In the genomic region with DNA sequence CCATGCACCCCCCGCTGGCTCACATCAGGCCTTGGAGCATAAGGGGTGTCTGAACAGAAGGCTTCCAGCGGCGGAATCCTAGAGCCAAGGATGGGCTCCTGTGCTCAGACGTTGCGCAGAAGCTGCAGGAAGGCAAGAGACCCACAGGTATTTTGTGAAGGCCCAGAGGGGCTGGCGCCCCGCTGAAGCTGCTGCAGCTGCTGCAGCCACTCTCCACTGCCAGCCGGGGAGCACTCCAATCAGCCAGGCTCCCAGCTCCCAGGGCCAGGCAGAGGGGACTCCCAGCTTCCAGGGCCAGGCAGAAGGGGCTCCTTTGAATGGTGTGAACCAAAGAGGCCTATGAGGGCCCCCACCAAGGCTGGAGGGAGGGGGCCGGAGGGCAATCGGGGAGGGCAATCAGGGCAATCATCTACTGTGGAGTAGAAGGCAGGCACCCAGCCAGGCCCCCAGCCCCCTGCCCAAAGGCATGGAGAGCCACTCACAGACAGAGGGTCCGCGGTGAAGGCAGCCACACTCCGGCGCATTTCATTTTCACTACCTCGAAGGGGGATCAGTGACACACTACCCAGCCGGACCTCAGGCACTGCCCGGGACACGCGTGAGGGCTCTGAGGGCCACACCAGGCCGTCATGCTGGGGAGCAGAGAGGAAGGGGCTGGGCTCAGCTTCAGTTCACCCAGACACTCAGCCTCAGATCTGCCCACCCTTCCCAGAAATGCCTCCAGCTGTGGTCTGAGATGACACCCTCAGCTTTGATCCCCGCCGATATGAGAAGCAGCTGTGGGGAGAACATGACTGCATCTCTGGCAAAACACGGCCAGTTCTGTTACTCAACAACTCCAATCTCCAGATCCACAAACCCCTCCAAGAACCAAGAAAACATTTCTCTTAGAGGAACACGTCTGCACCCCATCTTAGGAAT, we compare ENCODE assay signal across 9 cellular contexts. TPM values are rescaled to one million over a fixed set of nuclear protein-coding genes. Genes with fewer than 3 reads are reported as not detected.
DNase-seq lines count a peak whose midpoint lies in the region; ATAC-seq and TF ChIP-seq lines count a peak whose summit lies in the region.
"Had no signal": no experiment of that assay in that cellular context is flagged by ENCODE, and none has a peak within 500 bp of the region (broad histone marks: within the 10 kb centered on the region; RNA-seq: fewer than 3 reads in every experiment).

No MANE protein-coding gene starts in this region.

- H3K56ac ChIP-seq in H9 (ENCODE audit: insufficient read length, low read depth, low read length) = no peak overlapping the region

- H2AFZ ChIP-seq in H9 (ENCODE audit: low read length) (no peak overlapping the region), MM.1S (ENCODE audit: low read length) (no peak overlapping the region)

- H2AK5ac ChIP-seq in H9 (ENCODE audit: insufficient read length, low read length) = no peak overlapping the region

- H3K36me3 Mint-ChIP-seq in activated naive CD4-positive, alpha-beta T cell treated with anti-CD3 and anti-CD28 coated beads, Interleukin-2, amount 10 ng/mL, durations not matched to agents 7 days and 5 days = peaks cover 41% of the 10 kb centered on the region
- peaks cover 0 to 37% (median 19%) of the 10 kb centered on the region in 3 experiments; a peak in 5 of 7 replicates for H3K36me3 Mint-ChIP-seq in H9 (ENCODE audit: insufficient read depth in 1 of 3, low read depth in 3 of 3)

- H2BK5ac ChIP-seq in H9 (ENCODE audit: insufficient read length, low read length) = no peak overlapping the region

- no peak overlapping the region for H4K8ac ChIP-seq in H9 (replicated peaks; ENCODE audit: insufficient read length, low read depth, low read length)

- H3K9ac ChIP-seq in H9 (ENCODE audit: extremely low read depth, insufficient read length, low read length) (no peak overlapping the region), MM.1S (ENCODE audit: low read length) (no peak overlapping the region)
- H3K9ac ChIP-seq: KMS-11 had no signal

- H3K4me3 Mint-ChIP-seq in activated naive CD4-positive, alpha-beta T cell treated with anti-CD3 and anti-CD28 coated beads, Interleukin-2, amount 10 ng/mL, durations not matched to agents 7 days and 5 days = peak overlapping the region; percentile 19
- no peak overlapping the region for H3K4me3 Mint-ChIP-seq in H9

- H3K27me3 ChIP-seq in Peyer's patch (no peaks in the 10 kb centered on the region), H9 (ENCODE audit: insufficient read depth, low read length) (no peaks in the 10 kb centered on the region), MM.1S (replicated peaks; ENCODE audit: insufficient read depth, low read length) (no peaks in the 10 kb centered on the region)

- H3K27me3 Mint-ChIP-seq in activated naive CD4-positive, alpha-beta T cell treated with anti-CD3 and anti-CD28 coated beads, Interleukin-2, amount 10 ng/mL, durations not matched to agents 7 days and 5 days = peaks cover 3% of the 10 kb centered on the region
- H3K27me3 Mint-ChIP-seq in H9 (ENCODE audit: low read depth) = peaks cover 7% of the 10 kb centered on the region

- H3K9me3 ChIP-seq in Peyer's patch = no peaks in the 10 kb centered on the region
- H3K9me3 ChIP-seq in H9 (ENCODE audit: control insufficient read depth, low read depth, low read length) = no peaks in the 10 kb centered on the region
- H3K9me3 ChIP-seq in MM.1S (replicated peaks; ENCODE audit: insufficient read depth, low read length) = no peaks in the 10 kb centered on the region

- H3K27ac Mint-ChIP-seq in activated naive CD4-positive, alpha-beta T cell treated with anti-CD3 and anti-CD28 coated beads, Interleukin-2, amount 10 ng/mL, durations not matched to agents 7 days and 5 days = peak overlapping the region; percentile 88
- H3K27ac Mint-ChIP-seq in H9 = peak overlapping the region in 1 of 3 experiments; percentile 1; a peak in 3 of 7 replicates

- H2BK12ac ChIP-seq in H9 (ENCODE audit: insufficient read length, low read depth, low read length) = no peak overlapping the region

- H3K4me1 Mint-ChIP-seq in activated naive CD4-positive, alpha-beta T cell treated with anti-CD3 and anti-CD28 coated beads, Interleukin-2, amount 10 ng/mL, durations not matched to agents 7 days and 5 days = peaks cover 47% of the 10 kb centered on the region
- peaks cover 6 to 11% of the 10 kb centered on the region in 2 experiments for H3K4me1 Mint-ChIP-seq in H9

- no peak overlapping the region for H4K5ac ChIP-seq in H9 (ENCODE audit: insufficient read length, low read depth, low read length)

- H3T11ph ChIP-seq in H9 (ENCODE audit: low read length) = no peak overlapping the region

- no peaks in the 10 kb centered on the region for H3K9me3 Mint-ChIP-seq in activated naive CD4-positive, alpha-beta T cell treated with anti-CD3 and anti-CD28 coated beads, Interleukin-2, amount 10 ng/mL, durations not matched to agents 7 days and 5 days
- H3K9me3 Mint-ChIP-seq in H9 = no peaks in the 10 kb centered on the region

- H3K14ac ChIP-seq in H9 (ENCODE audit: insufficient read depth, low read length) = no peak overlapping the region

- no peak for DNase-seq in Peyer's patch
- DNase-seq in activated naive CD4-positive, alpha-beta T cell treated with anti-CD3 and anti-CD28 coated beads, Interleukin-2, amount 10 ng/mL, durations not matched to agents 7 days and 5 days = peak; percentile 62
- peak; percentile 22 for DNase-seq in iris pigment epithelial cell (ENCODE audit: low read depth)
- DNase-seq in stimulated activated CD8-positive, alpha-beta memory T cell treated with anti-CD3 and anti-CD28 coated beads, Interleukin-15, amount 100 ng/mL, for 4 hours (ENCODE audit: low read depth in 2 of 2) = peak; percentile 14 to 30
- no peak for DNase-seq in HPDE6-E6E7 (ENCODE audit: extremely low spot score)
- DNase-seq in H9 = no peak
- DNase-seq in MM.1S = no peak

- H4K91ac ChIP-seq in H9 (ENCODE audit: insufficient read length, low read depth, low read length) = no peak overlapping the region

- CTCF ChIA-PET in activated naive CD4-positive, alpha-beta T cell treated with anti-CD3 and anti-CD28 coated beads, Interleukin-2, amount 10 ng/mL, durations not matched to agents 7 days and 5 days (lab: Charles Lee) = interaction anchor here (0.7 to 6.1 kb wide), 9 partner anchors 10 to 492 kb away, joined by 3 to 65 read pairs (median 8); a partner anchor contains a TSS

- no peaks in the 10 kb centered on the region for H3K9me2 ChIP-seq in MM.1S (replicated peaks; ENCODE audit: insufficient read depth, low read length)

- H3K4me1 ChIP-seq in Peyer's patch (peaks cover 0 to 10% (median 0%) of the 10 kb centered on the region in 4 donors), H9 (ENCODE audit: insufficient read depth, low read length) (no peaks in the 10 kb centered on the region; the same call in 1 of the 2 replicates), MM.1S (ENCODE audit: low read length) (no peaks in the 10 kb centered on the region)

- H3K27ac ChIP-seq in Peyer's patch (peak overlapping the region in 3 of 4 donors; percentile 43 to 59 (median 46)), H9 (ENCODE audit: insufficient read length, low read depth, low read length) (no peak overlapping the region), MM.1S (ENCODE audit: low read length) (no peak overlapping the region)
- H3K27ac ChIP-seq: KMS-11 had no signal

- no peaks in the 10 kb centered on the region for H3K79me1 ChIP-seq in H9 (ENCODE audit: insufficient read depth, low read depth, low read length, poor library complexity, severe bottlenecking)

- H3K4me2 ChIP-seq in H9 (ENCODE audit: insufficient read depth, insufficient read length, low read length) (no peak overlapping the region), MM.1S (ENCODE audit: low read depth, low read length) (no peak overlapping the region)
- H3K4me2 ChIP-seq: KMS-11 had no signal

- H2BK20ac ChIP-seq in H9 (ENCODE audit: low read depth, low read length, poor library complexity, severe bottlenecking) = no peak overlapping the region

- H4K20me1 ChIP-seq in H9 (ENCODE audit: control insufficient read depth, insufficient read depth, insufficient read length) = no peaks in the 10 kb centered on the region
- H4K20me1 ChIP-seq in MM.1S (ENCODE audit: insufficient read depth, low read length) = 0 out of 2 replicates have a peak, but pooled peaks cover 4% of the 10 kb centered on the region

- no peak overlapping the region for H2BK15ac ChIP-seq in H9 (ENCODE audit: low read depth, low read length)

- no CpG with 5 or more reads among the region's 24 CpGs for WGBS in H9 (ENCODE audit: extremely low coverage, insufficient read length, low lambda C conversion rate)

- TF ChIP-seq CTCF in Peyer's patch (IDR thresholded peaks at IDR 0.05) = no peak
- TF ChIP-seq CTCF in H9 (conservative IDR thresholded peaks at IDR 0.05) = no peak
- TF ChIP-seq CTCF in MM.1S (IDR thresholded peaks at IDR 0.05; ENCODE audit: low read length) = no peak

- H3K4ac ChIP-seq in H9 (ENCODE audit: low read depth, low read length) = no peak overlapping the region

- no peak overlapping the region for H2BK120ac ChIP-seq in H9 (ENCODE audit: low read depth, low read length, poor library complexity, severe bottlenecking)

- peaks cover 0 to 64% (median 0%) of the 10 kb centered on the region in 3 donors for H3K36me3 ChIP-seq in Peyer's patch
- no peaks in the 10 kb centered on the region for H3K36me3 ChIP-seq in MM.1S (replicated peaks; ENCODE audit: insufficient read depth, low read length)

- TF ChIP-seq POLR2A in Peyer's patch (IDR thresholded peaks at IDR 0.05) = no peak

- H3K4me3 ChIP-seq in Peyer's patch (no peak overlapping the region), MM.1S (ENCODE audit: low read length) (no peak overlapping the region)

- H3K79me2 ChIP-seq in H9 (ENCODE audit: insufficient read depth, low read length) (no peaks in the 10 kb centered on the region), MM.1S (ENCODE audit: low read length) (no peaks in the 10 kb centered on the region)

- no peaks in the 10 kb centered on the region for H3K23me2 ChIP-seq in H9 (ENCODE audit: insufficient read length, low read depth, low read length, poor library complexity, severe bottlenecking)

- no peak overlapping the region for H3K23ac ChIP-seq in H9 (ENCODE audit: insufficient read length, low read depth, low read length)

- no peak overlapping the region for H3K18ac ChIP-seq in H9 (ENCODE audit: insufficient read length, low read depth, low read length)

- H3F3A ChIP-seq in MM.1S (ENCODE audit: insufficient read depth, low read length) = no peaks in the 10 kb centered on the region

- ATAC-seq in GM21390 (IDR thresholded peaks at IDR 0.05; ENCODE audit: unreplicated experiment) = no peak

RNA-seq across cellular contexts. Expression of a gene that starts 11.6 kb away (rescaled TPM):
- total RNA-seq in Peyer's patch (10 to 100 TPM in 3 of 4 donors, 1 to 10 TPM in 1; 8.4 to 75.9 (median 33.1) TPM), H9 (2021) (3.4 and 4.3 TPM in 2 replicates)

Comparison
In these comparisons a context has a peak if more than half of its experiments do, and no peak if none do; other contexts are left out.
1. DNase-seq: peak in activated naive CD4-positive, alpha-beta T cell treated with anti-CD3 and anti-CD28 coated beads, Interleukin-2, amount 10 ng/mL, durations not matched to agents 7 days and 5 days (single experiment), iris pigment epithelial cell (single experiment) and stimulated activated CD8-positive, alpha-beta memory T cell treated with anti-CD3 and anti-CD28 coated beads, Interleukin-15, amount 100 ng/mL, for 4 hours (2 of 2); none in Peyer's patch (0 of 3), HPDE6-E6E7 (single experiment), H9 (single experiment) and MM.1S (single experiment).
2. H3K27ac ChIP-seq: peak in Peyer's patch (3 of 4); none in H9 (single experiment) and MM.1S (single experiment).